Comparison of ENCODE assay signal across 12 cellular contexts in the genomic region with DNA sequence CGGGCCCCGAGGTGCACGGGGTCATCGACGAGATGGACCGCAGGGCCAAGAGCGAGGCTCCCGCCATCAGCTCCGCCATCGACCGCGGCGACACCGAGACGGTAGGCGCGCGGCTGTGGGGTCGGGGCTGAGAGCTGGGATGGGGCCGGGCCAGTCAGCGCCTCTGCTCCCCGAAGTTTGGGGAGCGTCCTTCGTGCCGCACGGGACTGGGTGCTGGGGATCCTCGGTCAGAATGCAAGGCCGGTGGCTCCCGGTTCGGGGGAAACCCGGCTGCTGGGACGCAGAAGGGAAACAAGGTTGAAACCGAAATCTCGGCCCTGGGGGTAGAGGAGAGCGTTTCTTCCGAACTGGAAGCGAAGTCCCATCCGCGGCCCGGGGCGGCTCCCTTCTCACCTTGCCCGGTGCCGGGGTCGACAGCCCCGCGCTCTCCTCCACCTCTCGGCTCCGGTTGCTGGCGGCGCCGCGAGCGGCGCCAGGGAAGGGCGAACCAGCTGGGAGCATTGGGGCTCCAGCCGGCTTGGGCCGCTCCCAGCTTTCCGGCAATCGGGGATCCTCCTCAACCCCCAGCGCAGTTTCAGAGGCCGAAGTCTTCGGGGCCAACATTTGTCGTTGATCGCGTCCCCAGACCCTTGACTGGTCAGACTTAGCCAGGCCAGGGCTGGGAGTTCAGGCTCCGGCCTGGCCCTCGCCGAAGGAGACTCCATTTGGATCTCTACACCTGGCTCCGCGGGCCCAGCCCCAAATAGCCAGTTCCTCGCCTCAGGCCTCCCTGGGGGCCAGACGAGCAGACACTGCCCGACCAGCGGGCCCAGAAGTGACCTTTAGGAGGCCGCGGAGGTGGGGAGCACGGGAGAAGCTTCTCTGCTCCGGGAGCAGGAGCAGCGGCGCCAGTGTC. TPM values are rescaled to one million over a fixed set of nuclear protein-coding genes. Genes with fewer than 3 reads are reported as not detected.
DNase-seq lines count a peak whose midpoint lies in the region; ATAC-seq and TF ChIP-seq lines count a peak whose summit lies in the region.
"Had no signal": no experiment of that assay in that cellular context is flagged by ENCODE, and none has a peak within 500 bp of the region (broad histone marks: within the 10 kb centered on the region; RNA-seq: fewer than 3 reads in every experiment).

No MANE protein-coding gene starts in this region.

- TF ChIP-seq CTCF in colonic mucosa (IDR thresholded peaks at IDR 0.05): no peak
- no peak for TF ChIP-seq CTCF in neutrophil (IDR thresholded peaks at IDR 0.05)

- peaks cover 100% of the 10 kb centered on the region in 11 experiments for H3K27me3 ChIP-seq in BLaER1 treated with 17β-estradiol and CSF1 and Interleukin-3, amounts not matched to agents 10 nM and 100 nM
- peaks cover 100% of the 10 kb centered on the region for H3K27me3 ChIP-seq in colonic mucosa
- peaks cover 100% of the 10 kb centered on the region for H3K27me3 ChIP-seq in neutrophil

- peak overlapping the region; percentile 68 to 93 (median 73); a peak in 19 of 22 replicates for H3K4me2 ChIP-seq in BLaER1 treated with 17β-estradiol and CSF1 and Interleukin-3, amounts not matched to agents 10 nM and 100 nM

- intact Hi-C loops in colonic mucosa (cut with DNase I) (no loop called here), left colon (cut with DNase I, micrococcal nuclease) (no loop called here)

- H3K4me3 ChIP-seq in BLaER1 treated with 17β-estradiol and CSF1 and Interleukin-3, amounts not matched to agents 10 nM and 100 nM: peak overlapping the region in 9 of 10 experiments; percentile 42 to 66 (median 53); a peak in 14 of 20 replicates
- H3K4me3 ChIP-seq in colonic mucosa (peak overlapping the region; percentile 12), neutrophil (ENCODE audit: low read depth in 1 of 2, low read length in 1 of 2) (peak overlapping the region; percentile 15 to 45)
- H3K4me3 ChIP-seq: K562 had no signal

- H3K9ac ChIP-seq in BLaER1 treated with 17β-estradiol and CSF1 and Interleukin-3, amounts not matched to agents 10 nM and 100 nM: no peak overlapping the region
- no peak overlapping the region for H3K9ac ChIP-seq in colonic mucosa (ENCODE audit: low read depth in 2 of 2, low read length in 2 of 2)

- H3K9me3 ChIP-seq in BLaER1 treated with 17β-estradiol and CSF1 and Interleukin-3, amounts not matched to agents 10 nM and 100 nM (replicated peaks in 1 of 11): peaks cover 9 to 31% (median 18%) of the 10 kb centered on the region in 11 experiments
- H3K9me3 ChIP-seq in colonic mucosa (no peaks in the 10 kb centered on the region), neutrophil (no peaks in the 10 kb centered on the region)

- H4K20me1 ChIP-seq in BLaER1 treated with 17β-estradiol and CSF1 and Interleukin-3, amounts not matched to agents 10 nM and 100 nM: peaks cover 70 to 100% (median 90%) of the 10 kb centered on the region in 11 experiments; a peak in 21 of 22 replicates

- H3K27ac ChIP-seq in BLaER1 treated with 17β-estradiol and CSF1 and Interleukin-3, amounts not matched to agents 10 nM and 100 nM: no peak overlapping the region
- no peak overlapping the region for H3K27ac ChIP-seq in colonic mucosa
- H3K27ac ChIP-seq in neutrophil: no peak overlapping the region

- peak; percentile 30 for ATAC-seq in GM21526 (IDR thresholded peaks at IDR 0.05; ENCODE audit: low FRiP score, unreplicated experiment)
- no peak for ATAC-seq in left colon
- ATAC-seq: natural killer cell had no signal

- peaks cover 14 to 57% (median 34%) of the 10 kb centered on the region in 10 experiments; a peak in 17 of 20 replicates for H3K4me1 ChIP-seq in BLaER1 treated with 17β-estradiol and CSF1 and Interleukin-3, amounts not matched to agents 10 nM and 100 nM
- H3K4me1 ChIP-seq in colonic mucosa: peaks cover 18% of the 10 kb centered on the region
- H3K4me1 ChIP-seq in neutrophil (ENCODE audit: control insufficient read depth in 1 of 2, insufficient read depth in 1 of 2, low read depth in 1 of 2, low read length in 1 of 2): peaks cover 59 to 78% of the 10 kb centered on the region in 2 experiments

- no peak for DNase-seq in colonic mucosa
- no peak for DNase-seq in MV-4-11 (lab: John Stamatoyannopoulos, UW)
- DNase-seq in AG20443 (ENCODE audit: low spot score): no peak
- no peak for DNase-seq in left colon
- no peak for DNase-seq in NCI-H524 treated with DMSO at 0.1 percent for 48 hours (lab: John Stamatoyannopoulos, UW)
- DNase-seq: EL, natural killer cell had no signal

- no peaks in the 10 kb centered on the region for H3K36me3 ChIP-seq in BLaER1 treated with 17β-estradiol and CSF1 and Interleukin-3, amounts not matched to agents 10 nM and 100 nM
- H3K36me3 ChIP-seq in colonic mucosa (no peaks in the 10 kb centered on the region), neutrophil (no peaks in the 10 kb centered on the region)

RNA-seq across cellular contexts. Expression of a gene that starts 1.0 kb away (rescaled TPM):
- total RNA-seq in colonic mucosa: under 1 TPM in 1 of 2 donors, not detected in 1; 0.10 TPM
- not detected for total RNA-seq in left colon
- total RNA-seq: bronchial epithelial cell, natural killer cell had no signal
